Comparison of ENCODE assay signal across 8 cellular contexts in genomic region chr15:51982013-51982769, GRCh38. TPM values are rescaled to one million over a fixed set of nuclear protein-coding genes. Genes with fewer than 3 reads are reported as not detected.
DNase-seq lines count a peak whose midpoint lies in the region; ATAC-seq, FAIRE-seq and TF ChIP-seq lines count a peak whose summit lies in the region.

No MANE protein-coding gene starts in this region.

- peak overlapping the region; percentile 77 for H3K4me3 ChIP-seq in CD4-positive, CD25-positive, alpha-beta regulatory T cell (ENCODE audit: low read depth, low read length)
- H3K4me3 ChIP-seq in endothelial cell of umbilical vein (replicated peaks in 1 of 3; ENCODE audit: insufficient read depth in 1 of 3, low read depth in 1 of 3, low read length in 3 of 3) (peak overlapping the region; percentile 5 to 77 (median 10)), tibial artery (peak overlapping the region in 1 of 2 donors; percentile 3)

- POLR2A ChIA-PET in activated CD4-positive, alpha-beta T cell treated with anti-CD3 and anti-CD28 coated beads, Interleukin-2, amount 10 ng/mL, durations not matched to agents 7 days and 5 days (lab: Charles Lee): interaction anchor here (1.5 kb wide), 1 partner anchor 10 kb away, joined by 13 read pairs; the partner anchor contains the start of gene LEO1
- POLR2A ChIA-PET in endothelial cell of umbilical vein (lab: Charles Lee): interaction anchor here (1.2 to 2.1 kb wide), 2 partner anchors 11 to 38 kb away, joined by 4 to 16 read pairs; partner anchors contain the start of gene LEO1

- ATAC-seq in CD4-positive, CD25-positive, alpha-beta regulatory T cell (ENCODE audit: low read depth in 2 of 2): peak; percentile 88 to 93
- ATAC-seq in GM18907 (IDR thresholded peaks at IDR 0.05; ENCODE audit: unreplicated experiment): peak; percentile 94
- peak; percentile 86 for ATAC-seq in HG03095 (IDR thresholded peaks at IDR 0.05; ENCODE audit: unreplicated experiment)
- ATAC-seq in naive B cell (ENCODE audit: low read depth in 2 of 2): peak; percentile 91 to 93

- H3K27ac Mint-ChIP-seq in CD4-positive, CD25-positive, alpha-beta regulatory T cell: peak overlapping the region; percentile 54 to 78 (median 59)
- peak overlapping the region; percentile 93 for H3K27ac Mint-ChIP-seq in activated CD4-positive, alpha-beta T cell treated with anti-CD3 and anti-CD28 coated beads, Interleukin-2, amount 10 ng/mL, durations not matched to agents 7 days and 5 days
- H3K27ac Mint-ChIP-seq in naive B cell: peak overlapping the region in 4 of 6 donors; percentile 19 to 66 (median 48)

- TF ChIP-seq POLR2A in endothelial cell of umbilical vein (IDR thresholded peaks at IDR 0.05; ENCODE audit: low read depth, low read length): peak; percentile 38

- no peaks in the 10 kb centered on the region for H3K9me3 ChIP-seq in CD4-positive, CD25-positive, alpha-beta regulatory T cell (ENCODE audit: control insufficient read depth in 2 of 2, low read length in 2 of 2)
- H3K9me3 ChIP-seq in endothelial cell of umbilical vein (replicated peaks; ENCODE audit: control insufficient read depth, insufficient read depth, low read length) (no peaks in the 10 kb centered on the region), tibial artery (no peaks in the 10 kb centered on the region)

- H3K4me1 Mint-ChIP-seq in CD4-positive, CD25-positive, alpha-beta regulatory T cell: peaks cover 5 to 10% (median 10%) of the 10 kb centered on the region in 4 donors
- H3K4me1 Mint-ChIP-seq in activated CD4-positive, alpha-beta T cell treated with anti-CD3 and anti-CD28 coated beads, Interleukin-2, amount 10 ng/mL, durations not matched to agents 7 days and 5 days: peaks cover 24% of the 10 kb centered on the region
- H3K4me1 Mint-ChIP-seq in naive B cell: peaks cover 9 to 11% (median 9%) of the 10 kb centered on the region in 3 donors

- peak overlapping the region; percentile 94 for H3K9ac ChIP-seq in endothelial cell of umbilical vein (replicated peaks; ENCODE audit: extremely low read depth, insufficient read depth, low read length)

- H3K9me1 ChIP-seq in endothelial cell of umbilical vein (replicated peaks; ENCODE audit: control insufficient read depth, extremely low read depth, insufficient read depth, low read length): no peaks in the 10 kb centered on the region

- peak overlapping the region; percentile 99 for H3K4me2 ChIP-seq in endothelial cell of umbilical vein (ENCODE audit: insufficient read depth, low read length)

- FAIRE-seq in endothelial cell of umbilical vein (lab: Jason Lieb, UNC): peak; percentile 82

- no peaks in the 10 kb centered on the region for H3K36me3 ChIP-seq in CD4-positive, CD25-positive, alpha-beta regulatory T cell (ENCODE audit: control insufficient read depth, insufficient read depth, low read length)
- no peaks in the 10 kb centered on the region for H3K36me3 ChIP-seq in endothelial cell of umbilical vein (ENCODE audit: control insufficient read depth in 2 of 2, extremely low read depth in 1 of 2, insufficient read depth in 2 of 2, low read length in 2 of 2)
- no peaks in the 10 kb centered on the region for H3K36me3 ChIP-seq in tibial artery

- H3K4me1 ChIP-seq in CD4-positive, CD25-positive, alpha-beta regulatory T cell (ENCODE audit: control insufficient read depth, insufficient read depth, low read length, poor library complexity, severe bottlenecking): peaks cover 9% of the 10 kb centered on the region
- H3K4me1 ChIP-seq in endothelial cell of umbilical vein (ENCODE audit: control insufficient read depth, extremely low read depth, insufficient read depth, low read length) (peaks cover 20% of the 10 kb centered on the region), tibial artery (peaks cover 0 to 14% (median 0%) of the 10 kb centered on the region in 4 donors)

- H2AFZ ChIP-seq in endothelial cell of umbilical vein (ENCODE audit: low read depth, low read length): peak overlapping the region; percentile 100

- H3K9me3 Mint-ChIP-seq in CD4-positive, CD25-positive, alpha-beta regulatory T cell: no peaks in the 10 kb centered on the region
- H3K9me3 Mint-ChIP-seq in activated CD4-positive, alpha-beta T cell treated with anti-CD3 and anti-CD28 coated beads, Interleukin-2, amount 10 ng/mL, durations not matched to agents 7 days and 5 days: no peaks in the 10 kb centered on the region
- H3K9me3 Mint-ChIP-seq in naive B cell: no peaks in the 10 kb centered on the region

- peak overlapping the region; percentile 42 for H3K27ac ChIP-seq in CD4-positive, CD25-positive, alpha-beta regulatory T cell (ENCODE audit: insufficient read depth, low read length, poor library complexity, severe bottlenecking)
- peak overlapping the region; percentile 96 for H3K27ac ChIP-seq in endothelial cell of umbilical vein (ENCODE audit: insufficient read depth, low read depth, low read length)
- peak overlapping the region in 1 of 2 donors; percentile 30 for H3K27ac ChIP-seq in tibial artery

- H4K20me1 ChIP-seq in endothelial cell of umbilical vein (replicated peaks; ENCODE audit: control insufficient read depth, extremely low read depth, insufficient read depth, low read length): no peaks in the 10 kb centered on the region

- no peaks in the 10 kb centered on the region for H3K79me2 ChIP-seq in endothelial cell of umbilical vein (ENCODE audit: control insufficient read depth, insufficient read depth, low read length)

- DNase-seq in CD4-positive, CD25-positive, alpha-beta regulatory T cell: peak in 2 of 3 donors; percentile 69 to 86
- DNase-seq in NCI-H446 treated with DMSO at 0.1 percent for 48 hours (lab: John Stamatoyannopoulos, UW) (peak; percentile 36), endothelial cell of umbilical vein (ENCODE audit: low read depth, low spot score) (peak; percentile 94), naive B cell (peak; percentile 38), tibial artery (no peak)
- peak; percentile 84 for DNase-seq in activated CD4-positive, alpha-beta T cell treated with anti-CD3 and anti-CD28 coated beads, Interleukin-2, amount 10 ng/mL, durations not matched to agents 7 days and 5 days

- CTCF ChIA-PET in activated CD4-positive, alpha-beta T cell treated with anti-CD3 and anti-CD28 coated beads, Interleukin-2, amount 10 ng/mL, durations not matched to agents 7 days and 5 days (lab: Charles Lee): interaction anchor here (0.6 to 1.8 kb wide), 3 partner anchors 10 to 125 kb away, joined by 4 to 8 read pairs (median 6); partner anchors contain the start of gene LEO1
- CTCF ChIA-PET in endothelial cell of umbilical vein (lab: Charles Lee): interaction anchor here (1.0 to 3.5 kb wide), 8 partner anchors 10 to 245 kb away, joined by 4 to 52 read pairs (median 6); partner anchors contain the start of gene LEO1

- H3K36me3 Mint-ChIP-seq in CD4-positive, CD25-positive, alpha-beta regulatory T cell: no peaks in the 10 kb centered on the region
- H3K36me3 Mint-ChIP-seq in activated CD4-positive, alpha-beta T cell treated with anti-CD3 and anti-CD28 coated beads, Interleukin-2, amount 10 ng/mL, durations not matched to agents 7 days and 5 days (ENCODE audit: low read depth): no peaks in the 10 kb centered on the region
- no peaks in the 10 kb centered on the region for H3K36me3 Mint-ChIP-seq in naive B cell

- dilution Hi-C loops in endothelial cell of umbilical vein (cut with MboI; ENCODE audit: extremely low pct_ligation_motif_present, low sequenced_read_pairs): no loop called here

- BruUV-seq in endothelial cell of umbilical vein (replicated peaks; lab: Mats Ljungman, UMichigan): TSS peak; percentile 92

- intact Hi-C loops in endothelial cell of umbilical vein (cut with micrococcal nuclease): loop anchor here (1.0 to 10.0 kb wide), 10 partner anchors 10 to 753 kb away; partner anchors contain the start of gene MAPK6
- intact Hi-C loops in tibial artery (cut with DNase I; ENCODE audit: low total_unique reads): no loop called here

- H3K4me3 Mint-ChIP-seq in CD4-positive, CD25-positive, alpha-beta regulatory T cell: peak overlapping the region; percentile 1 to 77 (median 42)
- H3K4me3 Mint-ChIP-seq in activated CD4-positive, alpha-beta T cell treated with anti-CD3 and anti-CD28 coated beads, Interleukin-2, amount 10 ng/mL, durations not matched to agents 7 days and 5 days: peak overlapping the region; percentile 74
- peak overlapping the region; percentile 50 to 88 (median 71) for H3K4me3 Mint-ChIP-seq in naive B cell

- TF ChIP-seq CTCF in endothelial cell of umbilical vein (IDR thresholded peaks at IDR 0.05; ENCODE audit: extremely low read depth in 1 of 2, insufficient read depth in 1 of 2, low read depth in 1 of 2, low read length in 2 of 2) (peak in 1 of 2 donors; percentile 56), tibial artery (IDR thresholded peaks at IDR 0.05) (peak; percentile 26)

- H3K27me3 Mint-ChIP-seq in CD4-positive, CD25-positive, alpha-beta regulatory T cell: peaks cover 4% of the 10 kb centered on the region
- H3K27me3 Mint-ChIP-seq in activated CD4-positive, alpha-beta T cell treated with anti-CD3 and anti-CD28 coated beads, Interleukin-2, amount 10 ng/mL, durations not matched to agents 7 days and 5 days: no peaks in the 10 kb centered on the region
- H3K27me3 Mint-ChIP-seq in naive B cell: no peaks in the 10 kb centered on the region

- no peaks in the 10 kb centered on the region for H3K27me3 ChIP-seq in CD4-positive, CD25-positive, alpha-beta regulatory T cell (ENCODE audit: control insufficient read depth, insufficient read depth, low read length)
- H3K27me3 ChIP-seq in endothelial cell of umbilical vein (ENCODE audit: control insufficient read depth in 2 of 2, insufficient read depth in 2 of 2, low read length in 2 of 2) (no peaks in the 10 kb centered on the region), tibial artery (no peaks in the 10 kb centered on the region)

RNA-seq across cellular contexts. Expression of gene LEO1, which starts 10.6 kb away (rescaled TPM):
- 12.5 TPM for total RNA-seq in CD4-positive, CD25-positive, alpha-beta regulatory T cell
- polyA plus RNA-seq in CD4-positive, CD25-positive, alpha-beta regulatory T cell: 10 to 100 TPM; 16.5 to 23.9 (median 21.3) TPM
- total RNA-seq in activated CD4-positive, alpha-beta T cell treated with anti-CD3 and anti-CD28 coated beads, Interleukin-2, amount 10 ng/mL, durations not matched to agents 7 days and 5 days: 10 to 100 TPM; 32.0 to 34.4 TPM
- 22.6 and 28.0 TPM in 2 replicates for total RNA-seq in endothelial cell of umbilical vein
- polyA plus RNA-seq in endothelial cell of umbilical vein (0.91 and 1.3 TPM in 2 replicates), naive B cell (ENCODE audit: low read depth in 6 of 6) (10 to 100 TPM in 5 of 6 donors, 1 to 10 TPM in 1; 8.0 to 23.9 (median 13.8) TPM)
- 5.1 and 6.9 TPM in 2 replicates for polyA plus RNA-seq in endothelial cell of umbilical vein (2011; cell fraction: cytosol; rRNA removed)
- 6.1 and 6.3 TPM in 2 replicates for polyA plus RNA-seq in endothelial cell of umbilical vein (2011; cell fraction: nucleus; rRNA removed)
- 24.9 and 34.0 TPM in 2 replicates for polyA plus RNA-seq in endothelial cell of umbilical vein (2012)
- polyA minus RNA-seq in endothelial cell of umbilical vein: 4.8 and 6.1 TPM in 2 replicates
- 5.0 TPM for polyA minus RNA-seq in endothelial cell of umbilical vein (2011; cell fraction: cytosol; rRNA and poly(A)+ RNA removed)
- polyA minus RNA-seq in endothelial cell of umbilical vein (2011; cell fraction: nucleus; rRNA and poly(A)+ RNA removed): 5.7 and 6.8 TPM in 2 replicates

RNA-seq across cellular contexts. Expression of gene MAPK6, which starts 36.8 kb away (rescaled TPM):
- total RNA-seq in CD4-positive, CD25-positive, alpha-beta regulatory T cell: 49.4 TPM
- polyA plus RNA-seq in CD4-positive, CD25-positive, alpha-beta regulatory T cell: 10 to 100 TPM in 2 of 4 donors, 1 to 10 TPM in 2; 8.2 to 15.9 (median 10.4) TPM
- total RNA-seq in activated CD4-positive, alpha-beta T cell treated with anti-CD3 and anti-CD28 coated beads, Interleukin-2, amount 10 ng/mL, durations not matched to agents 7 days and 5 days: 10 to 100 TPM; 23.4 to 25.4 TPM
- total RNA-seq in endothelial cell of umbilical vein: 35.7 and 37.4 TPM in 2 replicates
- polyA plus RNA-seq in endothelial cell of umbilical vein (7.3 and 10.9 TPM in 2 replicates), naive B cell (ENCODE audit: low read depth in 6 of 6) (10 to 100 TPM in 1 of 6 donors, 1 to 10 TPM in 5; 4.2 to 13.6 (median 7.6) TPM)
- polyA plus RNA-seq in endothelial cell of umbilical vein (2011; cell fraction: cytosol; rRNA removed): 12.3 and 14.2 TPM in 2 replicates
- polyA plus RNA-seq in endothelial cell of umbilical vein (2011; cell fraction: nucleus; rRNA removed): 14.5 and 17.0 TPM in 2 replicates
- 25.8 and 32.0 TPM in 2 replicates for polyA plus RNA-seq in endothelial cell of umbilical vein (2012)
- 33.4 and 34.5 TPM in 2 replicates for polyA minus RNA-seq in endothelial cell of umbilical vein
- polyA minus RNA-seq in endothelial cell of umbilical vein (2011; cell fraction: cytosol; rRNA and poly(A)+ RNA removed): 25.5 TPM
- polyA minus RNA-seq in endothelial cell of umbilical vein (2011; cell fraction: nucleus; rRNA and poly(A)+ RNA removed): 18.8 and 27.0 TPM in 2 replicates

Comparison
In these comparisons a context has a peak if more than half of its experiments do, and no peak if none do; other contexts are left out.
1. DNase-seq: peak in CD4-positive, CD25-positive, alpha-beta regulatory T cell (2 of 3), NCI-H446 treated with DMSO at 0.1 percent for 48 hours (single experiment), activated CD4-positive, alpha-beta T cell treated with anti-CD3 and anti-CD28 coated beads, Interleukin-2, amount 10 ng/mL, durations not matched to agents 7 days and 5 days (single experiment), endothelial cell of umbilical vein (single experiment) and naive B cell (single experiment); none in tibial artery (0 of 2).
2. Peak in every context shown above with its lines, with median percentiles within 50 percentile points of each other: ATAC-seq, H3K27ac Mint-ChIP-seq and H3K4me3 Mint-ChIP-seq.